In genomic region chr18:34741401-34741800, GRCh38 we compare ENCODE assay signal across 17 cellular contexts. TPM values are rescaled to one million over a fixed set of nuclear protein-coding genes. Genes with fewer than 3 reads are reported as not detected.
"Had no signal": no experiment of that assay in that cellular context is flagged by ENCODE, and none has a peak within 500 bp of the region (broad histone marks: within the 10 kb centered on the region; RNA-seq: fewer than 3 reads in every experiment).

No MANE protein-coding gene starts in this region.

- H3K9me3 Mint-ChIP-seq: dendritic cell treated with granulocyte-macrophage colony-stimulating factor and Interleukin-4, amounts not matched to agents 40 ng/mL and 50 ng/mL, for 4 days; mesothelial cell of epicardium had no signal

- H3K4me1 Mint-ChIP-seq: naive thymus-derived CD4-positive, alpha-beta T cell had no signal

- H3K27ac ChIP-seq: coronary artery, esophagus muscularis mucosa, left lung, lower lobe of right lung had no signal

- H3K36me3 Mint-ChIP-seq: mesothelial cell of epicardium; naive thymus-derived CD4-positive, alpha-beta T cell had no signal

- H3K4me3 Mint-ChIP-seq: dendritic cell treated with granulocyte-macrophage colony-stimulating factor and Interleukin-4, amounts not matched to agents 40 ng/mL and 50 ng/mL, for 4 days; mesothelial cell of epicardium; naive thymus-derived CD4-positive, alpha-beta T cell had no signal

- H3K4me3 ChIP-seq: coronary artery, esophagus muscularis mucosa, heart right ventricle, left lung, lower lobe of right lung had no signal

- ATAC-seq: left cardiac atrium; left lung; left ventricle myocardium superior; lower lobe of right lung; naive thymus-derived CD4-positive, alpha-beta T cell had no signal

- H3K27me3 Mint-ChIP-seq: dendritic cell treated with granulocyte-macrophage colony-stimulating factor and Interleukin-4, amounts not matched to agents 40 ng/mL and 50 ng/mL, for 4 days had no signal

- H3K4me1 ChIP-seq: left lung, lower lobe of right lung had no signal

- H3K9me3 ChIP-seq: esophagus muscularis mucosa, heart right ventricle, left lung, lower lobe of right lung had no signal

- H3K36me3 ChIP-seq: esophagus muscularis mucosa, heart right ventricle, left lung, lower lobe of right lung had no signal

- DNase-seq: effector CD4-positive, alpha-beta T cell; effector memory CD4-positive, alpha-beta T cell; foreskin fibroblast; glutamatergic neuron; head of caudate nucleus; heart right ventricle; hippocampal formation; left cardiac atrium; left lung; left ventricle myocardium superior; lower lobe of right lung; mesenchymal stem cell; naive thymus-derived CD4-positive, alpha-beta T cell had no signal

- H3K27ac Mint-ChIP-seq: dendritic cell treated with granulocyte-macrophage colony-stimulating factor and Interleukin-4, amounts not matched to agents 40 ng/mL and 50 ng/mL, for 4 days; mesothelial cell of epicardium; naive thymus-derived CD4-positive, alpha-beta T cell had no signal

- H3K27me3 ChIP-seq: esophagus muscularis mucosa, heart right ventricle, left lung had no signal

RNA-seq across cellular contexts. Expression of gene DTNA, which starts 31.3 kb away (rescaled TPM):
- polyA plus RNA-seq: naive thymus-derived CD4-positive, alpha-beta T cell had no signal
